In the genomic region with DNA sequence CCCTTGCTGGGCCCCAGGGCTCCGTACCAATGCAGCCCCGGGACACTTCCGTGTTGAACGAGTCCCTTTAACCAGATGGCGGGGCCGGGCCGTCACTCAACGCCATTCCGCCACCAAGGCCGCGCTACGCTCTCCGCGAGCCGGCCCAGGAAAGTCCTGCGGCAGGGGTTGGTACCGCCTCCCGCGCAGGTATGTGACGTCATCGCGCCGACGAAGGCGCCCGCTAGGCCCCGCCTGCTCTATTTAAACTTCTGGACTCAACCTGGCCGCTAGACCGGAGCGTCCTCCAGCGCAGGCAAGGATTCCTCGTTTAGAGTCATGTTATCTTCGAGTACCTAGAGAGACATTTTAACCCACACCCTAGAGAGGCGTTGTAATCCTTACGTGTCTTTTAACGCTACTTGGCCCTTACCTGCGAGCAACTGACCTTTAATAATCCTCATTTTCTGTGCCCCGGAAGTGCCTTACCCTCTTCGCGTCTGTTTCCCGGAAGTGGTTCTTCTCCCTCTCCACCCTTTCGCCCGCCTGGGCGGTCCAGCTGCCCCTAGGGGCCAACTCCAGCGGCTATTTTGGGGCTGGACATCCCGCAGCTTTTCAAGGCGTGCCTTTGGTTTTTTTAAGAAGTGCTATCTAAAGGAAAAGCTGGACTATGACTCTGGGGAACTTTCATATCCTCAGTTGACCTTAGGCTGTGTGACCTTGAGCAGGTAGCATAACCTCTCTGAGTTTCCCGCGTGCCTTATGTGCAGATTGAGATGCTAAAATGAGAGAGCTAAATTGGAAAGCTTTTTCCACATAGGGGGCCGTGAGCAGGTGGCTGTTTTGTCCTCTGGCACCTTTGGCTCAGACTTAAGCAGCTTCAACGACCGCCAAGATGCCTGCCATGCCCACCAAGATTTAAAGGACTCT, we compare ENCODE assay signal across 8 cellular contexts. TPM values are rescaled to one million over a fixed set of nuclear protein-coding genes. Genes with fewer than 3 reads are reported as not detected.
DNase-seq lines count a peak whose midpoint lies in the region; ATAC-seq and TF ChIP-seq lines count a peak whose summit lies in the region.

A gene with protein sequence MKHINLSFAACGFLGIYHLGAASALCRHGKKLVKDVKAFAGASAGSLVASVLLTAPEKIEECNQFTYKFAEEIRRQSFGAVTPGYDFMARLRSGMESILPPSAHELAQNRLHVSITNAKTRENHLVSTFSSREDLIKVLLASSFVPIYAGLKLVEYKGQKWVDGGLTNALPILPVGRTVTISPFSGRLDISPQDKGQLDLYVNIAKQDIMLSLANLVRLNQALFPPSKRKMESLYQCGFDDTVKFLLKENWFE (minus strand): TSS at position 155 of the 909 bp plus-strand sequence. CDS start 1,294 bp downstream, outside the sequence.

- 8 to 12% methylated on average over 17 to 27 of the region's 52 CpGs for WGBS in testis, 2 donors

- H3K36me3 ChIP-seq in testis (ENCODE audit: low read depth, missing control alignments): no peaks in the 10 kb centered on the region

- H3K4me3 Mint-ChIP-seq in CD14-positive monocyte (peak within 1 kb of the TSS; percentile 83 to 89), osteocyte (ENCODE audit: unreplicated experiment) (peak within 1 kb of the TSS; percentile 88)

- H3K27ac ChIP-seq in testis: peak within 1 kb of the TSS; percentile 68 to 70

- no peak for TF ChIP-seq POLR2A in testis (IDR thresholded peaks at IDR 0.05)

- intact Hi-C loops in CD14-positive monocyte (cut with micrococcal nuclease): no loop called here
- intact Hi-C loops in testis (cut with DNase I; ENCODE audit: low total_unique reads): no loop called here

- H3K4me1 ChIP-seq in testis: no peaks in the 10 kb centered on the region

- DNase-seq in CD14-positive monocyte (ENCODE audit: low spot score) (peak; percentile 57), glomerular visceral epithelial cell (ENCODE audit: extremely low spot score) (peak; percentile 81), osteocyte (ENCODE audit: extremely low spot score, unreplicated experiment) (peak; percentile 92), testis (peak; percentile 87)
- DNase-seq in activated naive CD4-positive, alpha-beta T cell treated with anti-CD3 and anti-CD28 coated beads, Interleukin-2, amount 50 U/mL, for 72 hours (ENCODE audit: low spot score in 2 of 2): peak; percentile 72 to 84

- peak within 1 kb of the TSS; percentile 91 to 96 (median 94) for H3K27ac Mint-ChIP-seq in CD14-positive monocyte
- H3K27ac Mint-ChIP-seq in activated naive CD4-positive, alpha-beta T cell treated with anti-CD3 and anti-CD28 coated beads, Interleukin-2, amount 50 U/mL, for 72 hours: peak within 1 kb of the TSS; percentile 94 to 96
- peak within 1 kb of the TSS; percentile 97 for H3K27ac Mint-ChIP-seq in osteocyte (ENCODE audit: unreplicated experiment)

- no peaks in the 10 kb centered on the region for H3K27me3 ChIP-seq in testis

- H3K27me3 Mint-ChIP-seq in CD14-positive monocyte (ENCODE audit: low read depth in 3 of 3) (peaks cover 0 to 5% (median 0%) of the 10 kb centered on the region in 3 donors), osteocyte (ENCODE audit: unreplicated experiment) (no peaks in the 10 kb centered on the region)

- H3K4me1 Mint-ChIP-seq in CD14-positive monocyte (peaks cover 14% of the 10 kb centered on the region), osteocyte (ENCODE audit: unreplicated experiment) (peaks cover 13% of the 10 kb centered on the region)

- H3K9me3 ChIP-seq in testis: no peaks in the 10 kb centered on the region

- TF ChIP-seq CTCF in CD14-positive monocyte (IDR thresholded peaks at IDR 0.05) (peak; percentile 22), osteocyte (IDR thresholded peaks at IDR 0.05) (no peak), testis (IDR thresholded peaks at IDR 0.05) (peak in 1 of 3 experiments; percentile 7)

- H3K9me3 Mint-ChIP-seq in CD14-positive monocyte: peaks cover 0 to 11% (median 5%) of the 10 kb centered on the region in 7 donors
- H3K9me3 Mint-ChIP-seq in activated naive CD4-positive, alpha-beta T cell treated with anti-CD3 and anti-CD28 coated beads, Interleukin-2, amount 50 U/mL, for 72 hours: no peaks in the 10 kb centered on the region
- no peaks in the 10 kb centered on the region for H3K9me3 Mint-ChIP-seq in osteocyte (ENCODE audit: unreplicated experiment)

- peaks cover 2 to 6% of the 10 kb centered on the region in 2 donors for H3K36me3 Mint-ChIP-seq in CD14-positive monocyte
- H3K36me3 Mint-ChIP-seq in activated naive CD4-positive, alpha-beta T cell treated with anti-CD3 and anti-CD28 coated beads, Interleukin-2, amount 50 U/mL, for 72 hours: peaks cover 0 to 4% of the 10 kb centered on the region in 2 donors
- no peaks in the 10 kb centered on the region for H3K36me3 Mint-ChIP-seq in osteocyte (ENCODE audit: unreplicated experiment)

- peak; percentile 82 for ATAC-seq in GM19372 (IDR thresholded peaks at IDR 0.05; ENCODE audit: low read depth, unreplicated experiment)
- ATAC-seq in HG03558 (IDR thresholded peaks at IDR 0.05; ENCODE audit: extremely low read depth, unreplicated experiment): peak; percentile 75
- peak; percentile 95 for ATAC-seq in SK-N-SH treated with all-trans-retinoic acid at 6 μM for 48 hours
- peak; percentile 95 for ATAC-seq in activated naive CD4-positive, alpha-beta T cell treated with anti-CD3 and anti-CD28 coated beads, Interleukin-2, amount 50 U/mL, for 72 hours

- H3K4me3 ChIP-seq in testis: peak within 1 kb of the TSS; percentile 57 to 70

TF ChIP-seq in SK-N-SH treated with all-trans-retinoic acid at 6 μM for 48 hours, 23 proteins besides CTCF, POLR2A, EP300 and RAD21 (continues in another document):
- TF ChIP-seq ZFP3 (CRISPR knock-in tag; IDR thresholded peaks at IDR 0.05) (no peak; the same call in 1 of the 2 replicates), SNAI2 (CRISPR knock-in tag; IDR thresholded peaks at IDR 0.05) (peak; percentile 67; the same call in 1 of the 2 replicates), TCF4 (CRISPR knock-in tag; IDR thresholded peaks at IDR 0.05; ENCODE audit: borderline replicate concordance) (no peak), TOX (CRISPR knock-in tag; IDR thresholded peaks at IDR 0.05; ENCODE audit: borderline replicate concordance) (no peak), ZNF565 (CRISPR knock-in tag; conservative IDR thresholded peaks at IDR 0.05; ENCODE audit: low read depth) (no peak), GLIS3 (CRISPR knock-in tag; IDR thresholded peaks at IDR 0.05) (no peak), ZNF70 (CRISPR knock-in tag; IDR thresholded peaks at IDR 0.05) (no peak), RARB (CRISPR knock-in tag; IDR thresholded peaks at IDR 0.05) (no peak), CSDC2 (CRISPR knock-in tag; IDR thresholded peaks at IDR 0.05) (0 out of 2 replicates have a peak, but pooled peaks have one; percentile 56), BACH2 (CRISPR knock-in tag; IDR thresholded peaks at IDR 0.05; ENCODE audit: borderline replicate concordance) (no peak), ESRRG (CRISPR knock-in tag; IDR thresholded peaks at IDR 0.05) (no peak)
- TF ChIP-seq, protein P1, sequence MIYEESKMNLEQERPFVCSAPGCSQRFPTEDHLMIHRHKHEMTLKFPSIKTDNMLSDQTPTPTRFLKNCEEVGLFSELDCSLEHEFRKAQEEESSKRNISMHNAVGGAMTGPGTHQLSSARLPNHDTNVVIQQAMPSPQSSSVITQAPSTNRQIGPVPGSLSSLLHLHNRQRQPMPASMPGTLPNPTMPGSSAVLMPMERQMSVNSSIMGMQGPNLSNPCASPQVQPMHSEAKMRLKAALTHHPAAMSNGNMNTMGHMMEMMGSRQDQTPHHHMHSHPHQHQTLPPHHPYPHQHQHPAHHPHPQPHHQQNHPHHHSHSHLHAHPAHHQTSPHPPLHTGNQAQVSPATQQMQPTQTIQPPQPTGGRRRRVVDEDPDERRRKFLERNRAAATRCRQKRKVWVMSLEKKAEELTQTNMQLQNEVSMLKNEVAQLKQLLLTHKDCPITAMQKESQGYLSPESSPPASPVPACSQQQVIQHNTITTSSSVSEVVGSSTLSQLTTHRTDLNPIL (CRISPR knock-in tag; IDR thresholded peaks at IDR 0.05; ENCODE audit: low read depth): peak; percentile 65; the same call in 1 of the 2 replicates
- TF ChIP-seq, protein P2, sequence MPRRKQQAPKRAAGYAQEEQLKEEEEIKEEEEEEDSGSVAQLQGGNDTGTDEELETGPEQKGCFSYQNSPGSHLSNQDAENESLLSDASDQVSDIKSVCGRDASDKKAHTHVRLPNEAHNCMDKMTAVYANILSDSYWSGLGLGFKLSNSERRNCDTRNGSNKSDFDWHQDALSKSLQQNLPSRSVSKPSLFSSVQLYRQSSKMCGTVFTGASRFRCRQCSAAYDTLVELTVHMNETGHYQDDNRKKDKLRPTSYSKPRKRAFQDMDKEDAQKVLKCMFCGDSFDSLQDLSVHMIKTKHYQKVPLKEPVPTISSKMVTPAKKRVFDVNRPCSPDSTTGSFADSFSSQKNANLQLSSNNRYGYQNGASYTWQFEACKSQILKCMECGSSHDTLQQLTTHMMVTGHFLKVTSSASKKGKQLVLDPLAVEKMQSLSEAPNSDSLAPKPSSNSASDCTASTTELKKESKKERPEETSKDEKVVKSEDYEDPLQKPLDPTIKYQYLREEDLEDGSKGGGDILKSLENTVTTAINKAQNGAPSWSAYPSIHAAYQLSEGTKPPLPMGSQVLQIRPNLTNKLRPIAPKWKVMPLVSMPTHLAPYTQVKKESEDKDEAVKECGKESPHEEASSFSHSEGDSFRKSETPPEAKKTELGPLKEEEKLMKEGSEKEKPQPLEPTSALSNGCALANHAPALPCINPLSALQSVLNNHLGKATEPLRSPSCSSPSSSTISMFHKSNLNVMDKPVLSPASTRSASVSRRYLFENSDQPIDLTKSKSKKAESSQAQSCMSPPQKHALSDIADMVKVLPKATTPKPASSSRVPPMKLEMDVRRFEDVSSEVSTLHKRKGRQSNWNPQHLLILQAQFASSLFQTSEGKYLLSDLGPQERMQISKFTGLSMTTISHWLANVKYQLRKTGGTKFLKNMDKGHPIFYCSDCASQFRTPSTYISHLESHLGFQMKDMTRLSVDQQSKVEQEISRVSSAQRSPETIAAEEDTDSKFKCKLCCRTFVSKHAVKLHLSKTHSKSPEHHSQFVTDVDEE (CRISPR knock-in tag; IDR thresholded peaks at IDR 0.05): no peak

RNA-seq across cellular contexts. Expression of the gene that starts here (rescaled TPM):
- polyA plus RNA-seq in CD14-positive monocyte (10 to 100 TPM; 14.4 to 21.5 TPM), testis (ENCODE audit: insufficient read depth, low read depth, low replicate concordance) (16.6 TPM)
- total RNA-seq in activated naive CD4-positive, alpha-beta T cell treated with anti-CD3 and anti-CD28 coated beads, Interleukin-2, amount 50 U/mL, for 72 hours: 10 to 100 TPM; 11.5 to 12.0 TPM
- total RNA-seq in osteocyte (14.4 and 15.6 TPM in 2 replicates), testis (10 to 100 TPM; 20.6 to 31.7 TPM)

Comparison
In these comparisons a context has a peak if more than half of its experiments do, and no peak if none do; other contexts are left out.
1. Peak in every context shown above with its lines: DNase-seq, ATAC-seq, H3K4me3 ChIP-seq and H3K27ac ChIP-seq.